ENCODE assay signal across 9 cellular contexts in genomic region chr11:26331911-26332571, GRCh38. TPM values are rescaled to one million over a fixed set of nuclear protein-coding genes. Genes with fewer than 3 reads are reported as not detected.
DNase-seq lines count a peak whose midpoint lies in the region; ATAC-seq and TF ChIP-seq lines count a peak whose summit lies in the region.
"Had no signal": no experiment of that assay in that cellular context is flagged by ENCODE, and none has a peak within 500 bp of the region (broad histone marks: within the 10 kb centered on the region; RNA-seq: fewer than 3 reads in every experiment).

ANO3 (plus strand) TSS chr11:26332130; CDS start chr11:26332276, 146 bp downstream.

- H3K9me3 ChIP-seq in skeletal muscle tissue (ENCODE audit: control insufficient read depth in 3 of 3, low read length in 3 of 3): no peaks in the 10 kb centered on the region

- H3K27me3 ChIP-seq in skeletal muscle tissue (ENCODE audit: control insufficient read depth in 3 of 3, insufficient read depth in 3 of 3, low read length in 3 of 3): peaks cover 3 to 10% (median 10%) of the 10 kb centered on the region in 3 donors

- ATAC-seq in GM18909 (IDR thresholded peaks at IDR 0.05; ENCODE audit: poor library complexity, unreplicated experiment) (peak; percentile 98), HG03095 (IDR thresholded peaks at IDR 0.05; ENCODE audit: unreplicated experiment) (peak; percentile 95), natural killer cell (no peak)

- peaks cover 2 to 3% of the 10 kb centered on the region in 2 donors for H3K9me3 Mint-ChIP-seq in natural killer cell

- H3K4me1 Mint-ChIP-seq in natural killer cell: no peaks in the 10 kb centered on the region

- H3K4me3 Mint-ChIP-seq in natural killer cell: no peak within 1 kb of the TSS

- peak; percentile 85 for TF ChIP-seq CTCF in astrocyte of the spinal cord (IDR thresholded peaks at IDR 0.05; ENCODE audit: low read depth, low read length)
- TF ChIP-seq CTCF in natural killer cell (IDR thresholded peaks at IDR 0.05): no peak

- H3K4me1 ChIP-seq in skeletal muscle tissue (ENCODE audit: control insufficient read depth in 3 of 3, insufficient read depth in 3 of 3, low read length in 3 of 3): no peaks in the 10 kb centered on the region

- peaks cover 0 to 7% of the 10 kb centered on the region in 2 donors for H3K27me3 Mint-ChIP-seq in natural killer cell (ENCODE audit: low read depth in 2 of 2)

- no peak within 1 kb of the TSS for H3K27ac Mint-ChIP-seq in natural killer cell

- DNase-seq in COLO829 (ENCODE audit: low spot score): peak; percentile 89
- DNase-seq in NCI-H2196 treated with DMSO at 0.1 percent for 48 hours (lab: John Stamatoyannopoulos, UW; ENCODE audit: unreplicated experiment): peak; percentile 51
- DNase-seq in astrocyte of the spinal cord (ENCODE audit: low read depth, low spot score): peak; percentile 91
- DNase-seq in natural killer cell: no peak

- in situ Hi-C loops in astrocyte of the spinal cord (cut with HindIII; ENCODE audit: low sequenced_read_pairs): no loop called here

- H3K36me3 Mint-ChIP-seq in natural killer cell: peaks cover 7% of the 10 kb centered on the region

- H3K36me3 ChIP-seq in skeletal muscle tissue (ENCODE audit: control insufficient read depth in 3 of 3, insufficient read depth in 3 of 3, low read length in 3 of 3): no peaks in the 10 kb centered on the region

- H3K27ac ChIP-seq in skeletal muscle tissue (ENCODE audit: low read depth, low read length): no peak within 1 kb of the TSS

- H3K4me3 ChIP-seq in astrocyte of the spinal cord (ENCODE audit: low read depth, low read length): peak within 1 kb of the TSS; percentile 20
- peak within 1 kb of the TSS; percentile 17 for H3K4me3 ChIP-seq in iPS-11a (ENCODE audit: low read depth, low read length)
- H3K4me3 ChIP-seq in skeletal muscle tissue (ENCODE audit: low read length in 3 of 3): peak within 1 kb of the TSS in 2 of 3 donors; percentile 13 to 45

- intact Hi-C loops in natural killer cell (cut with micrococcal nuclease): no loop called here

- no peak within 1 kb of the TSS for H3K9ac ChIP-seq in skeletal muscle tissue (ENCODE audit: low read depth in 1 of 3, low read length in 3 of 3)

RNA-seq across cellular contexts. Expression of gene ANO3, which starts in this region (rescaled TPM):
- total RNA-seq in skeletal muscle tissue (under 0.01 TPM), natural killer cell (not detected)
- total RNA-seq: T-helper 1 cell treated with Interleukin-12 subunit alpha and Interleukin-12 subunit beta and Interleukin-4 antibody, amounts not matched to agents 30 ng/mL and 1 ng/mL, for 36 hours had no signal

Comparison
In these comparisons a context has a peak if more than half of its experiments do, and no peak if none do; other contexts are left out.
1. ATAC-seq: peak in GM18909 (single experiment) and HG03095 (single experiment); none in natural killer cell (0 of 3).
2. Peak in every context shown above with its lines, with median percentiles within 50 percentile points of each other: H3K4me3 ChIP-seq.